9 cellular contexts compared by ENCODE assay signal in the genomic region with DNA sequence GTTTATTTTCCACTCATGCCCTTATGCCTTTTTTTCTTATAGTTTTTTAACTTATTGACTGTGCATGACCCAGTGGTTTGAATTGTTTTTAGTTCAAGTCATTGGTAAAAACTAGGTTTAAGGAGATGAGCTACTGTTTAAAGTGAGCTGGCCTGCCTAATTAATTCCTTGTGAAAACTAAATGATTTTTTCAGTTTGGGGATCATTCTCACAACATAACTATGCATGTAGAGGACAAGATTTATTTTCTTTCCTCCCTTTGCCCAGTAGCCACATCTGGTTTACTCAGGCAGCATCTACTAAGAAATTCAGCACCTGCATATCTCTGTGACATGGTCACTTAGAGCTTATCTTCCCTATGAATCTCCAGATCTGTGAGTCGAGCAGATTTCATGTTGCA. TPM values are rescaled to one million over a fixed set of nuclear protein-coding genes. Genes with fewer than 3 reads are reported as not detected.
A peak's percentile ranks its signal among the peaks of the same experiment; 100 is the strongest.
DNase-seq lines count a peak whose midpoint lies in the region; ATAC-seq and TF ChIP-seq lines count a peak whose summit lies in the region.
"Had no signal": no experiment of that assay in that cellular context is flagged by ENCODE, and none has a peak within 500 bp of the region (broad histone marks: within the 10 kb centered on the region; RNA-seq: fewer than 3 reads in every experiment).

No MANE protein-coding gene starts in this region.

- H3K4me3 ChIP-seq in DND-41 (ENCODE audit: low read depth in 1 of 2, low read length in 2 of 2) (peak overlapping the region; percentile 18 to 93; a peak in 3 of 4 replicates), NT2/D1 (ENCODE audit: insufficient read length, low read depth) (peak overlapping the region; percentile 85), osteoblast (ENCODE audit: insufficient read depth, low read length) (peak overlapping the region; percentile 87)
- H3K4me3 ChIP-seq in effector memory CD4-positive, alpha-beta T cell (ENCODE audit: insufficient read depth, low read depth, low read length, poor library complexity, severe bottlenecking), result peak overlapping the region; percentile 88

- H3K27ac ChIP-seq in DND-41 (ENCODE audit: low read length) (no peak overlapping the region), osteoblast (ENCODE audit: low read depth, low read length) (no peak overlapping the region)
- no peak overlapping the region for H3K27ac ChIP-seq in effector memory CD4-positive, alpha-beta T cell (ENCODE audit: insufficient read depth, low read length, poor library complexity, severe bottlenecking)

- peaks cover 45% of the 10 kb centered on the region for H3K79me2 ChIP-seq in DND-41 (ENCODE audit: insufficient read depth, low read length)
- H3K79me2 ChIP-seq in osteoblast (ENCODE audit: insufficient read depth, low read length), result peaks cover 45% of the 10 kb centered on the region

- no peak for ATAC-seq in DND-41 (ENCODE audit: insufficient read depth, low read depth)

- peak overlapping the region; percentile 99 for H3K9ac ChIP-seq in DND-41 (ENCODE audit: low read depth, low read length)
- peak overlapping the region; percentile 56 for H3K9ac ChIP-seq in NT2/D1 (ENCODE audit: insufficient read length, low read depth)

- H3K4me1 ChIP-seq in DND-41 (ENCODE audit: insufficient read depth, low read length) (peaks cover 40% of the 10 kb centered on the region), NT2/D1 (ENCODE audit: insufficient read depth, insufficient read length) (no peaks in the 10 kb centered on the region), osteoblast (ENCODE audit: insufficient read depth, low read length) (peaks cover 21% of the 10 kb centered on the region)
- peaks cover 21% of the 10 kb centered on the region for H3K4me1 ChIP-seq in effector memory CD4-positive, alpha-beta T cell (ENCODE audit: control insufficient read depth, insufficient read depth, low read length, poor library complexity, severe bottlenecking)

- peaks cover 39% of the 10 kb centered on the region for H4K20me1 ChIP-seq in DND-41 (ENCODE audit: insufficient read depth, low read length)
- H4K20me1 ChIP-seq in osteoblast (ENCODE audit: insufficient read depth, low read length), result peaks cover 37% of the 10 kb centered on the region

- H3K9me3 ChIP-seq in DND-41 (ENCODE audit: insufficient read depth, low read length, severe bottlenecking) (no peaks in the 10 kb centered on the region), NT2/D1 (ENCODE audit: insufficient read depth, low read length) (no peaks in the 10 kb centered on the region), osteoblast (ENCODE audit: low read depth, low read length) (no peaks in the 10 kb centered on the region)
- no peaks in the 10 kb centered on the region for H3K9me3 ChIP-seq in effector memory CD4-positive, alpha-beta T cell (ENCODE audit: control insufficient read depth, low read length)

- DNase-seq in DND-41 (no peak), NT2/D1 (ENCODE audit: low read depth, low spot score) (no peak), osteoblast (ENCODE audit: insufficient read length, low spot score, missing footprints) (peak; percentile 87), LoVo (ENCODE audit: low spot score) (no peak), GDM1 (lab: John Stamatoyannopoulos, UW) (no peak)
- DNase-seq in effector memory CD4-positive, alpha-beta T cell, result no peak
- no peak for DNase-seq in NK-92 treated with Interleukin-12 subunit alpha and Interleukin-12 subunit beta, amount 100 ng/mL, for 24 hours (lab: John Stamatoyannopoulos, UW)
- no peak for DNase-seq in stimulated activated CD4-positive, alpha-beta T cell treated with anti-CD3 and anti-CD28 coated beads, Interleukin-2, amount 100 ng/mL, for 24 hours
- DNase-seq: NCI-H524 treated with DMSO at 0.1 percent for 48 hours had no signal

- no peak overlapping the region for H2AFZ ChIP-seq in DND-41 (ENCODE audit: low read depth, low read length)
- H2AFZ ChIP-seq in osteoblast (ENCODE audit: low read length), result no peak overlapping the region

- H3K36me3 ChIP-seq in DND-41 (ENCODE audit: insufficient read depth, low read length) (peaks cover 43% of the 10 kb centered on the region), NT2/D1 (ENCODE audit: insufficient read depth, insufficient read length, low read length) (peaks cover 21% of the 10 kb centered on the region), osteoblast (ENCODE audit: insufficient read depth, low read length) (no peaks in the 10 kb centered on the region)
- H3K36me3 ChIP-seq in effector memory CD4-positive, alpha-beta T cell (ENCODE audit: control insufficient read depth, insufficient read depth, low read length), result no peaks in the 10 kb centered on the region

- H3K4me2 ChIP-seq in DND-41 (ENCODE audit: insufficient read depth, low read length) (peak overlapping the region; percentile 98), osteoblast (ENCODE audit: insufficient read depth, low read length) (peak overlapping the region; percentile 94)

- no peaks in the 10 kb centered on the region for H3K27me3 ChIP-seq in DND-41 (ENCODE audit: insufficient read depth, low read length, poor library complexity)
- no peaks in the 10 kb centered on the region for H3K27me3 ChIP-seq in NT2/D1 (ENCODE audit: insufficient read depth, insufficient read length)
- no peaks in the 10 kb centered on the region for H3K27me3 ChIP-seq in effector memory CD4-positive, alpha-beta T cell (replicated peaks; ENCODE audit: control insufficient read depth, insufficient read depth, low read length, poor library complexity, severe bottlenecking)
- no peaks in the 10 kb centered on the region for H3K27me3 ChIP-seq in osteoblast (ENCODE audit: insufficient read depth, low read length)

- no peak for TF ChIP-seq CTCF in DND-41 (IDR thresholded peaks at IDR 0.05; ENCODE audit: borderline replicate concordance, extremely low read depth, low read length, poor library complexity, severe bottlenecking)
- no peak for TF ChIP-seq CTCF in osteoblast (IDR thresholded peaks at IDR 0.05; ENCODE audit: extremely low read depth, low read depth, low read length)

RNA-seq across cellular contexts. Expression of a gene that starts 1.7 kb away (rescaled TPM):
- 28.0 and 29.3 TPM in 2 replicates for total RNA-seq in osteoblast

RNA-seq across cellular contexts. Expression of a gene that starts 9.9 kb away (rescaled TPM):
- 2.4 and 3.6 TPM in 2 replicates for total RNA-seq in osteoblast
